In genomic region chr20:19773471-19773870, GRCh38 we compare ENCODE assay signal across 16 cellular contexts. TPM values are rescaled to one million over a fixed set of nuclear protein-coding genes. Genes with fewer than 3 reads are reported as not detected.
DNase-seq lines count a peak whose midpoint lies in the region; ATAC-seq, FAIRE-seq and TF ChIP-seq lines count a peak whose summit lies in the region.
"Had no signal": no experiment of that assay in that cellular context is flagged by ENCODE, and none has a peak within 500 bp of the region (broad histone marks: within the 10 kb centered on the region; RNA-seq: fewer than 3 reads in every experiment).

No MANE protein-coding gene starts in this region.

- peak overlapping the region; percentile 49 for H3K27ac Mint-ChIP-seq in Caco-2 (ENCODE audit: unreplicated experiment)
- H3K27ac Mint-ChIP-seq: CD8-positive, alpha-beta memory T cell had no signal

- H2AFZ ChIP-seq in trophoblast cell (ENCODE audit: insufficient read depth, low read length, poor library complexity), result no peak overlapping the region

- H3K27ac ChIP-seq in A549 (no peak overlapping the region), trophoblast cell (ENCODE audit: low read depth, low read length) (no peak overlapping the region)
- H3K27ac ChIP-seq: BLaER1, HL-60 had no signal

- no peak overlapping the region for H2BK5ac ChIP-seq in trophoblast cell (ENCODE audit: low read depth, low read length, poor library complexity)

- H3K4me1 Mint-ChIP-seq in Caco-2 (ENCODE audit: low read depth, unreplicated experiment), result peaks cover 25% of the 10 kb centered on the region
- H3K4me1 Mint-ChIP-seq: CD8-positive, alpha-beta memory T cell had no signal

- peaks cover 1% of the 10 kb centered on the region for H3K79me2 ChIP-seq in trophoblast cell (ENCODE audit: control insufficient read depth, insufficient read depth, low read length, poor library complexity)

- H3K4me2 ChIP-seq in A549 (no peak overlapping the region), trophoblast cell (ENCODE audit: low read length) (no peak overlapping the region)
- H3K4me2 ChIP-seq: BLaER1 had no signal

- no peaks in the 10 kb centered on the region for H3K9me3 Mint-ChIP-seq in Caco-2 (ENCODE audit: unreplicated experiment)
- H3K9me3 Mint-ChIP-seq: CD8-positive, alpha-beta memory T cell had no signal

- TF ChIP-seq RAD21 in A549 (conservative IDR thresholded peaks at IDR 0.05 in 1 of 2, IDR thresholded peaks at IDR 0.05 in 1 of 2), result no peak

- H3K4me1 ChIP-seq in A549 (peaks cover 32% of the 10 kb centered on the region), Caco-2 (peaks cover 62% of the 10 kb centered on the region), trophoblast cell (ENCODE audit: control insufficient read depth in 1 of 2, insufficient read depth in 2 of 2, low read length in 2 of 2) (peaks cover 28 to 43% of the 10 kb centered on the region in 2 experiments)

- no peaks in the 10 kb centered on the region for H3K36me3 ChIP-seq in Caco-2 (ENCODE audit: control insufficient read depth, insufficient read depth, low read length)
- H3K36me3 ChIP-seq in trophoblast cell (ENCODE audit: control insufficient read depth in 1 of 2, insufficient read depth in 2 of 2, low read length in 2 of 2), result no peaks in the 10 kb centered on the region
- H3K36me3 ChIP-seq: BLaER1 had no signal

- TF ChIP-seq CTCF in A549 (IDR thresholded peaks at IDR 0.05) (no peak), Caco-2 (IDR thresholded peaks at IDR 0.05; ENCODE audit: insufficient read depth in 1 of 2, low read depth in 1 of 2, low read length in 1 of 2, severe bottlenecking in 1 of 2, unreplicated experiment in 1 of 2) (no peak)

- FAIRE-seq in A549 (lab: Jason Lieb, UNC), result no peak
- FAIRE-seq: GM18507 had no signal

- H3K4me3 ChIP-seq in A549, result no peak overlapping the region
- no peak overlapping the region for H3K4me3 ChIP-seq in Caco-2 (ENCODE audit: low read depth, low read length)
- no peak overlapping the region for H3K4me3 ChIP-seq in trophoblast cell (ENCODE audit: low read depth, low read length)
- H3K4me3 ChIP-seq: BLaER1 had no signal

- POLR2A ChIA-PET in A549 (lab: Yijun Ruan, JAX), result no interaction called here
- POLR2A ChIA-PET in Caco-2 (lab: Charles Lee), result interaction anchor here (0.9 kb wide), 1 partner anchor 16 kb away, joined by 6 read pairs; no protein-coding TSS in a partner anchor

- H3K27me3 Mint-ChIP-seq in Caco-2 (ENCODE audit: insufficient read depth, unreplicated experiment), result no peaks in the 10 kb centered on the region

- ATAC-seq in A549, result no peak
- no peak for ATAC-seq in HG02610 (IDR thresholded peaks at IDR 0.05; ENCODE audit: unreplicated experiment)

- BruUV-seq in Caco-2 (replicated peaks; lab: Mats Ljungman, UMichigan), result no TSS peak

- no peak overlapping the region for H4K8ac ChIP-seq in trophoblast cell (ENCODE audit: low read depth, low read length)

- H3K18ac ChIP-seq in trophoblast cell (ENCODE audit: low read length), result peak overlapping the region; percentile 61

- H3K4me3 Mint-ChIP-seq in Caco-2 (ENCODE audit: unreplicated experiment), result no peak overlapping the region
- H3K4me3 Mint-ChIP-seq: CD8-positive, alpha-beta memory T cell had no signal

- H2BK12ac ChIP-seq in trophoblast cell (ENCODE audit: low read length), result peak overlapping the region; percentile 66

- H3K4ac ChIP-seq in trophoblast cell (ENCODE audit: low read depth, low read length), result no peak overlapping the region

- CTCF ChIA-PET in A549 (lab: Yijun Ruan, JAX), result interaction anchor here (0.7 to 8.7 kb wide), 9 partner anchors 12 to 243 kb away, joined by 3 to 59 read pairs (median 4); partner anchors contain the start of gene NAA20
- CTCF ChIA-PET in Caco-2 (lab: Charles Lee), result no interaction called here

- H3K36me3 Mint-ChIP-seq in Caco-2 (ENCODE audit: insufficient read depth, unreplicated experiment), result peaks cover 12% of the 10 kb centered on the region
- H3K36me3 Mint-ChIP-seq: CD8-positive, alpha-beta memory T cell had no signal

- DNase-seq in A549 (ENCODE audit: low read depth in 1 of 2, low spot score in 1 of 2) (no peak), Caco-2 (no peak), trophoblast cell (no peak), AG20443 (ENCODE audit: low spot score) (no peak), middle frontal gyrus (ENCODE audit: extremely low spot score, low spot score) (no peak)
- DNase-seq: AML-193; CD8-positive, alpha-beta memory T cell; DMS53; GF-D8; H7; KBM-7 had no signal

- H3K9ac ChIP-seq in trophoblast cell (ENCODE audit: low read length), result no peak overlapping the region
- H3K9ac ChIP-seq: BLaER1 had no signal

- H3K23ac ChIP-seq in trophoblast cell (ENCODE audit: low read length), result no peak overlapping the region

- intact Hi-C loops in Caco-2 (cut with micrococcal nuclease; ENCODE audit: unreplicated experiment), result no loop called here

- H3K79me1 ChIP-seq in trophoblast cell (ENCODE audit: low read length), result peaks cover 25% of the 10 kb centered on the region

- 88% methylated on average over 4 of the region's 4 CpGs for WGBS in A549 (ENCODE audit: missing lambda C conversion rate)
- no CpG with 5 or more reads among the region's 4 CpGs for WGBS in trophoblast cell (ENCODE audit: extremely low coverage, insufficient coverage, insufficient read length)

- TF ChIP-seq POLR2A in A549 (IDR thresholded peaks at IDR 0.05; ENCODE audit: low read length), result no peak

- peak overlapping the region; percentile 52 for H4K91ac ChIP-seq in trophoblast cell (ENCODE audit: low read depth, low read length)

- peak overlapping the region; percentile 11 for H2AK5ac ChIP-seq in trophoblast cell (ENCODE audit: low read length)

- H2BK120ac ChIP-seq in trophoblast cell (ENCODE audit: insufficient read depth, low read length, poor library complexity), result no peak overlapping the region

- no peak for TF ChIP-seq EP300 in A549 (IDR thresholded peaks at IDR 0.05)

- no peaks in the 10 kb centered on the region for H3K9me3 ChIP-seq in A549
- H3K9me3 ChIP-seq in Caco-2, result no peaks in the 10 kb centered on the region
- no peaks in the 10 kb centered on the region for H3K9me3 ChIP-seq in trophoblast cell (ENCODE audit: insufficient read depth, low read depth, low read length)
- H3K9me3 ChIP-seq: BLaER1 had no signal

- peak overlapping the region; percentile 1 for H3K14ac ChIP-seq in trophoblast cell (ENCODE audit: low read length)

- H4K12ac ChIP-seq in trophoblast cell (ENCODE audit: low read depth, low read length), result no peak overlapping the region

- H3K27me3 ChIP-seq in Caco-2 (replicated peaks; ENCODE audit: control insufficient read depth, insufficient read depth, low read length), result no peaks in the 10 kb centered on the region
- no peaks in the 10 kb centered on the region for H3K27me3 ChIP-seq in trophoblast cell (ENCODE audit: insufficient read depth, low read length)
- H3K27me3 ChIP-seq: BLaER1 had no signal

TF ChIP-seq in PFSK-1, 5 proteins besides CTCF, POLR2A, EP300 and RAD21:
- TF ChIP-seq REST (IDR thresholded peaks at IDR 0.05; ENCODE audit: insufficient read depth in 1 of 2, low read depth in 2 of 2, low read length in 2 of 2), result peak; percentile 17 to 74; a peak in 2 of 4 replicates
- no peak for TF ChIP-seq FOXP2 (optimal IDR thresholded peaks at IDR 0.05; ENCODE audit: borderline replicate concordance, extremely low read depth, extremely low read length, insufficient read depth)

RNA-seq across cellular contexts. Expression of gene RIN2, which starts 15.4 kb away (rescaled TPM):
- 34.7 and 36.3 TPM in 2 replicates for polyA plus RNA-seq in A549 (2011; rRNA removed)
- polyA plus RNA-seq in A549 (2012; cell fraction: cytosol; rRNA removed), result 14.1 and 15.0 TPM in 2 replicates
- 13.0 and 15.5 TPM in 2 replicates for polyA plus RNA-seq in A549 (2012; cell fraction: nucleus; rRNA removed)
- 22.4 to 23.3 TPM (median 22.7 TPM) in 3 replicates for polyA plus RNA-seq in A549 (2017; fragmentation: RNase III; extraction: RNeasy Plus Mini Kit Qiagen cat#74134 plus additional on column Dnase treatment)
- 102 and 124 TPM in 2 replicates for polyA minus RNA-seq in A549 (2011; rRNA and poly(A)+ RNA removed)
- 35.2 and 36.7 TPM in 2 replicates for total RNA-seq in Caco-2 (2022)
- polyA plus RNA-seq in PFSK-1 (2012; ENCODE audit: insufficient read length, low read depth), result 44.0 TPM
- 16.5 and 17.0 TPM in 2 replicates for polyA plus RNA-seq in trophoblast cell (2013)
- polyA plus RNA-seq: CD8-positive, alpha-beta memory T cell had no signal
